In the genomic region with DNA sequence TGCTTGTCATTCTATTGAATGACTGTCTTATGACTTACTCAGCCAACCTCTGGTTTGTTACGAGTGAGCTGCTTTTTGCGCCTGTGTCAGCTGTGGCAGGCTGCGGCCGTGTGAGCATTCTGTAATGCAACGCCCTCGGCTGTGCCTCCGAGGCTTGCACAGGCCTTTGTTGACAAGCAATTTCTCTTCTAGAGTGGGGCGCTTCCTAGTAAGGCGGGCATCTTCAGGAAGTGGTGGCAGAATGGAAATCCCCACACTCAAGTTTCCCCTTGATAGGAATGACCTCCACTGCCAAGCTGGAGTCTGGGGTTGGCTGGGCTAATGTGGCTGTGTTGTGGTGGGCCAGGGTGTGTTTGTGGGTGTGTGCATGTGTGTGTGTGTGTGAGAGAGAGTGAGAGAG, we compare ENCODE assay signal across 9 cellular contexts. TPM values are rescaled to one million over a fixed set of nuclear protein-coding genes. Genes with fewer than 3 reads are reported as not detected.
DNase-seq lines count a peak whose midpoint lies in the region; ATAC-seq, FAIRE-seq and TF ChIP-seq lines count a peak whose summit lies in the region.
"Had no signal": no experiment of that assay in that cellular context is flagged by ENCODE, and none has a peak within 500 bp of the region (broad histone marks: within the 10 kb centered on the region; RNA-seq: fewer than 3 reads in every experiment).

No MANE protein-coding gene starts in this region.

- H3K9me3 Mint-ChIP-seq in stimulated activated naive CD8-positive, alpha-beta T cell treated with anti-CD3 and anti-CD28 coated beads, Interleukin-15, amount 100 ng/mL, for 72 hours, result peaks cover 0 to 7% of the 10 kb centered on the region in 2 donors

- no peak for FAIRE-seq in kidney (lab: Jason Lieb, UNC)
- FAIRE-seq: A549 had no signal

- H3K4me1 Mint-ChIP-seq in stimulated activated naive CD8-positive, alpha-beta T cell treated with anti-CD3 and anti-CD28 coated beads, Interleukin-15, amount 100 ng/mL, for 72 hours, result peaks cover 17% of the 10 kb centered on the region

- peak overlapping the region in 1 of 2 donors; percentile 24 for H3K27ac Mint-ChIP-seq in stimulated activated naive CD8-positive, alpha-beta T cell treated with anti-CD3 and anti-CD28 coated beads, Interleukin-15, amount 100 ng/mL, for 72 hours

- intact Hi-C loops in kidney (cut with DNase I), result no loop called here

- peak overlapping the region; percentile 44 to 49 for H3K4me3 Mint-ChIP-seq in stimulated activated naive CD8-positive, alpha-beta T cell treated with anti-CD3 and anti-CD28 coated beads, Interleukin-15, amount 100 ng/mL, for 72 hours

- H3K27ac ChIP-seq in kidney (ENCODE audit: low read depth in 2 of 2, low read length in 2 of 2), result no peak overlapping the region
- H3K27ac ChIP-seq: A549 had no signal

- H3K36me3 ChIP-seq in kidney (ENCODE audit: control insufficient read depth in 1 of 2, insufficient read depth in 2 of 2, low read length in 2 of 2), result no peaks in the 10 kb centered on the region
- no peaks in the 10 kb centered on the region for H3K36me3 ChIP-seq in MG63

- H3K9ac ChIP-seq in kidney (ENCODE audit: low read length in 2 of 2), result no peak overlapping the region

- H3K27me3 ChIP-seq in MG63, result no peaks in the 10 kb centered on the region

- TF ChIP-seq CTCF in kidney (IDR thresholded peaks at IDR 0.05; ENCODE audit: borderline replicate concordance, extremely low read depth, insufficient read depth), result no peak

- H3K4me1 ChIP-seq in kidney (ENCODE audit: control insufficient read depth in 1 of 2, insufficient read depth in 1 of 2, low read depth in 1 of 2, low read length in 2 of 2), result no peaks in the 10 kb centered on the region
- H3K4me1 ChIP-seq: A549 had no signal

- H3K4me3 ChIP-seq in kidney (ENCODE audit: low read length in 2 of 2) (no peak overlapping the region), MG63 (no peak overlapping the region)
- H3K4me3 ChIP-seq: A549 had no signal

- peaks cover 0 to 4% of the 10 kb centered on the region in 2 donors for H3K9me3 ChIP-seq in kidney (ENCODE audit: control insufficient read depth in 1 of 2, low read length in 2 of 2)
- no peaks in the 10 kb centered on the region for H3K9me3 ChIP-seq in MG63
- H3K9me3 ChIP-seq: A549 had no signal

- DNase-seq in activated CD4-positive, CD25-positive, alpha-beta regulatory T cell (lab: John Stamatoyannopoulos, UW), result no peak
- DNase-seq in activated CD8-positive, alpha-beta memory T cell treated with anti-CD3 and anti-CD28 coated beads for 24 hours, result peak; percentile 73
- DNase-seq in kidney, result peak; percentile 78
- DNase-seq in stimulated activated naive CD8-positive, alpha-beta T cell treated with anti-CD3 and anti-CD28 coated beads, Interleukin-15, amount 100 ng/mL, for 72 hours, result peak; percentile 37 to 82
- no peak for DNase-seq in COLO829 (ENCODE audit: low spot score)
- no peak for DNase-seq in NCI-H82 treated with DMSO at 0.1 percent for 48 hours (lab: John Stamatoyannopoulos, UW; ENCODE audit: unreplicated experiment)
- no peak for DNase-seq in MG63

- peak; percentile 84 to 86 for ATAC-seq in activated CD4-positive, CD25-positive, alpha-beta regulatory T cell treated with anti-CD3 and anti-CD28 coated beads, Interleukin-2, amount 50 U/mL, for 24 hours
- peak; percentile 97 for ATAC-seq in stimulated activated naive CD8-positive, alpha-beta T cell treated with anti-CD3 and anti-CD28 coated beads, Interleukin-15, amount 100 ng/mL, for 72 hours
- ATAC-seq: A549 had no signal

- H3K27me3 Mint-ChIP-seq in stimulated activated naive CD8-positive, alpha-beta T cell treated with anti-CD3 and anti-CD28 coated beads, Interleukin-15, amount 100 ng/mL, for 72 hours, result peaks cover 24% of the 10 kb centered on the region

RNA-seq across cellular contexts. Expression of gene TMEM178B, which starts 20.2 kb away (rescaled TPM):
- 20.0 TPM for total RNA-seq in kidney
- 0.58 TPM for polyA plus RNA-seq in kidney (ENCODE audit: insufficient read depth, low read depth, low replicate concordance)
- total RNA-seq in MG63 (2014; rRNA removed; shearing (Covaris generic); ENCODE audit: low replicate concordance), result 0.10 TPM in 1 of 2 replicates, not detected in the other

RNA-seq across cellular contexts. Expression of gene MRPS33, which starts 38.9 kb away (rescaled TPM):
- 43.6 TPM for total RNA-seq in kidney
- polyA plus RNA-seq in kidney (ENCODE audit: insufficient read depth, low read depth, low replicate concordance), result 137 TPM
- 15.6 and 49.7 TPM in 2 replicates for total RNA-seq in MG63 (2014; rRNA removed; shearing (Covaris generic); ENCODE audit: low replicate concordance)

Comparison
In these comparisons a context has a peak if more than half of its experiments do, and no peak if none do; other contexts are left out.
1. DNase-seq: peak in activated CD8-positive, alpha-beta memory T cell treated with anti-CD3 and anti-CD28 coated beads for 24 hours (single experiment), kidney (single experiment) and stimulated activated naive CD8-positive, alpha-beta T cell treated with anti-CD3 and anti-CD28 coated beads, Interleukin-15, amount 100 ng/mL, for 72 hours (2 of 2); none in activated CD4-positive, CD25-positive, alpha-beta regulatory T cell (0 of 4), COLO829 (single experiment), NCI-H82 treated with DMSO at 0.1 percent for 48 hours (single experiment) and MG63 (single experiment).
2. RNA of gene TMEM178B, which starts 20.2 kb away (total RNA-seq): 20.0 TPM in kidney (single experiment); 0.10 TPM in MG63; every median in the first group is over 10 times any median in the second.